Comparison of ENCODE assay signal across 10 cellular contexts in genomic region chr1:118154220-118154619, GRCh38. TPM values are rescaled to one million over a fixed set of nuclear protein-coding genes. Genes with fewer than 3 reads are reported as not detected.
DNase-seq lines count a peak whose midpoint lies in the region; ATAC-seq and TF ChIP-seq lines count a peak whose summit lies in the region.
"Had no signal": no experiment of that assay in that cellular context is flagged by ENCODE, and none has a peak within 500 bp of the region (broad histone marks: within the 10 kb centered on the region; RNA-seq: fewer than 3 reads in every experiment).

No MANE protein-coding gene starts in this region.

- CTCF ChIA-PET in activated CD4-positive, alpha-beta T cell treated with anti-CD3 and anti-CD28 coated beads, Interleukin-2, amount 10 ng/mL, durations not matched to agents 7 days and 5 days (lab: Charles Lee) = no interaction called here

- TF ChIP-seq CTCF in LNCaP clone FGC (IDR thresholded peaks at IDR 0.05; ENCODE audit: control insufficient read depth, extremely low read depth, insufficient read depth) (peak; percentile 91), choroid plexus epithelial cell (conservative IDR thresholded peaks at IDR 0.05; ENCODE audit: low read depth, low read length) (peak; percentile 70)

- no peaks in the 10 kb centered on the region for H3K27me3 Mint-ChIP-seq in activated CD4-positive, alpha-beta T cell treated with anti-CD3 and anti-CD28 coated beads, Interleukin-2, amount 10 ng/mL, durations not matched to agents 7 days and 5 days
- peaks cover 4% of the 10 kb centered on the region for H3K27me3 Mint-ChIP-seq in activated T-cell treated with anti-CD3 and anti-CD28 coated beads, Interleukin-2, amount 50 U/mL, for 24 hours
- H3K27me3 Mint-ChIP-seq: B cell had no signal

- peak; percentile 4 for DNase-seq in NCI-H510A treated with DMSO at 0.1 percent for 48 hours (lab: John Stamatoyannopoulos, UW)
- no peak for DNase-seq in NCI-H510A (lab: John Stamatoyannopoulos, UW)
- DNase-seq in LNCaP clone FGC (ENCODE audit: low read depth) = peak; percentile 50
- peak; percentile 65 for DNase-seq in choroid plexus epithelial cell (ENCODE audit: low read depth)
- peak; percentile 34 for DNase-seq in retina
- no peak for DNase-seq in activated CD4-positive, alpha-beta T cell treated with anti-CD3 and anti-CD28 coated beads, Interleukin-2, amount 10 ng/mL, durations not matched to agents 7 days and 5 days
- no peak for DNase-seq in activated T-cell treated with anti-CD3 and anti-CD28 coated beads, Interleukin-2, amount 50 U/mL, for 24 hours
- DNase-seq: activated CD8-positive, alpha-beta T cell treated with anti-CD3 and anti-CD28 coated beads, Interleukin-2, amount 10 ng/mL, durations not matched to agents 7 days and 5 days had no signal

- no peaks in the 10 kb centered on the region for H3K9me3 Mint-ChIP-seq in activated CD4-positive, alpha-beta T cell treated with anti-CD3 and anti-CD28 coated beads, Interleukin-2, amount 10 ng/mL, durations not matched to agents 7 days and 5 days
- H3K9me3 Mint-ChIP-seq in activated T-cell treated with anti-CD3 and anti-CD28 coated beads, Interleukin-2, amount 50 U/mL, for 24 hours = no peaks in the 10 kb centered on the region

- H3K27ac Mint-ChIP-seq in activated CD4-positive, alpha-beta T cell treated with anti-CD3 and anti-CD28 coated beads, Interleukin-2, amount 10 ng/mL, durations not matched to agents 7 days and 5 days = no peak overlapping the region
- no peak overlapping the region for H3K27ac Mint-ChIP-seq in activated T-cell treated with anti-CD3 and anti-CD28 coated beads, Interleukin-2, amount 50 U/mL, for 24 hours
- H3K27ac Mint-ChIP-seq: activated CD8-positive, alpha-beta T cell treated with anti-CD3 and anti-CD28 coated beads, Interleukin-2, amount 10 ng/mL, durations not matched to agents 7 days and 5 days; B cell had no signal

- ATAC-seq in HG03135 (IDR thresholded peaks at IDR 0.05; ENCODE audit: unreplicated experiment) = no peak
- ATAC-seq: activated CD8-positive, alpha-beta T cell treated with anti-CD3 and anti-CD28 coated beads, Interleukin-2, amount 10 ng/mL, durations not matched to agents 7 days and 5 days had no signal

- POLR2A ChIA-PET in activated CD4-positive, alpha-beta T cell treated with anti-CD3 and anti-CD28 coated beads, Interleukin-2, amount 10 ng/mL, durations not matched to agents 7 days and 5 days (lab: Charles Lee) = no interaction called here

- H3K36me3 Mint-ChIP-seq in activated CD4-positive, alpha-beta T cell treated with anti-CD3 and anti-CD28 coated beads, Interleukin-2, amount 10 ng/mL, durations not matched to agents 7 days and 5 days (ENCODE audit: low read depth) = no peaks in the 10 kb centered on the region
- no peaks in the 10 kb centered on the region for H3K36me3 Mint-ChIP-seq in activated T-cell treated with anti-CD3 and anti-CD28 coated beads, Interleukin-2, amount 50 U/mL, for 24 hours (ENCODE audit: low read depth)

- no peaks in the 10 kb centered on the region for H3K4me1 Mint-ChIP-seq in activated CD4-positive, alpha-beta T cell treated with anti-CD3 and anti-CD28 coated beads, Interleukin-2, amount 10 ng/mL, durations not matched to agents 7 days and 5 days
- H3K4me1 Mint-ChIP-seq in activated T-cell treated with anti-CD3 and anti-CD28 coated beads, Interleukin-2, amount 50 U/mL, for 24 hours (ENCODE audit: low read depth) = no peaks in the 10 kb centered on the region
- H3K4me1 Mint-ChIP-seq: B cell had no signal

- H3K4me3 Mint-ChIP-seq in activated CD4-positive, alpha-beta T cell treated with anti-CD3 and anti-CD28 coated beads, Interleukin-2, amount 10 ng/mL, durations not matched to agents 7 days and 5 days = no peak overlapping the region
- H3K4me3 Mint-ChIP-seq in activated T-cell treated with anti-CD3 and anti-CD28 coated beads, Interleukin-2, amount 50 U/mL, for 24 hours = no peak overlapping the region
- H3K4me3 Mint-ChIP-seq: activated CD8-positive, alpha-beta T cell treated with anti-CD3 and anti-CD28 coated beads, Interleukin-2, amount 10 ng/mL, durations not matched to agents 7 days and 5 days; B cell had no signal

- no peak overlapping the region for H3K4me3 ChIP-seq in LNCaP clone FGC (ENCODE audit: low read depth, low read length)
- H3K4me3 ChIP-seq in choroid plexus epithelial cell (ENCODE audit: low read depth, low read length) = no peak overlapping the region

RNA-seq across cellular contexts. Expression of gene SPAG17, which starts 30.8 kb away (rescaled TPM):
- total RNA-seq in activated CD4-positive, alpha-beta T cell treated with anti-CD3 and anti-CD28 coated beads, Interleukin-2, amount 10 ng/mL, durations not matched to agents 7 days and 5 days = not detected
- total RNA-seq: activated CD8-positive, alpha-beta T cell treated with anti-CD3 and anti-CD28 coated beads, Interleukin-2, amount 10 ng/mL, durations not matched to agents 7 days and 5 days; B cell had no signal

Comparison
In these comparisons a context has a peak if more than half of its experiments do, and no peak if none do; other contexts are left out.
1. DNase-seq: peak in NCI-H510A treated with DMSO at 0.1 percent for 48 hours (single experiment), LNCaP clone FGC (single experiment), choroid plexus epithelial cell (single experiment) and retina (single experiment); none in NCI-H510A (single experiment), activated CD4-positive, alpha-beta T cell treated with anti-CD3 and anti-CD28 coated beads, Interleukin-2, amount 10 ng/mL, durations not matched to agents 7 days and 5 days (single experiment) and activated T-cell treated with anti-CD3 and anti-CD28 coated beads, Interleukin-2, amount 50 U/mL, for 24 hours (single experiment).